ENCODE assay signal across 19 cellular contexts in the genomic region with DNA sequence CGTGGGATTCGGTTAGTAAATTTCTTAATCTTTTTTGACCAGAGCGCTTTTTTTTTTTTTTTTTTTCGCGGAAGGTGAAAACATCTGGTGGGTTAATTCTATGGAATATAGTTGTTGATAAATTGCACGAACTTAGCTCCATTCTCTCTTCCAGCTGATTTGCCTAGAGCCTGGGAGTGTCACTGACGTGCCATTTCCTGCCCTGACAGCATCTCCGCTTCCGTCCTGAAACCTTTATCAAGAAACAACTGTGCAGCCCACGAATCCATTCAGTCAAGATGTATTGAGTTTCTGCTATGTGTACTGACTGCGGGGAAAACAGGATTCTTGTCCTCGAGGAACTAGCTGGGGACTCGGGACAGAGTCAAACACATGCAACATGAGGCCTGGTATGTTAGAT. TPM values are rescaled to one million over a fixed set of nuclear protein-coding genes. Genes with fewer than 3 reads are reported as not detected.
DNase-seq lines count a peak whose midpoint lies in the region; ATAC-seq and TF ChIP-seq lines count a peak whose summit lies in the region.
"Had no signal": no experiment of that assay in that cellular context is flagged by ENCODE, and none has a peak within 500 bp of the region (broad histone marks: within the 10 kb centered on the region; RNA-seq: fewer than 3 reads in every experiment).

No MANE protein-coding gene starts in this region.

- TF ChIP-seq CTCF in MCF 10A (IDR thresholded peaks at IDR 0.05; ENCODE audit: unreplicated experiment) (no peak), breast epithelium (IDR thresholded peaks at IDR 0.05) (no peak), cardiac fibroblast (IDR thresholded peaks at IDR 0.05; ENCODE audit: low read depth, low read length) (no peak)

- H3K27me3 Mint-ChIP-seq in MCF 10A (ENCODE audit: insufficient read depth, unreplicated experiment), result peaks cover 37% of the 10 kb centered on the region
- H3K27me3 Mint-ChIP-seq: memory B cell had no signal

- no peaks in the 10 kb centered on the region for H3K4me1 ChIP-seq in breast epithelium
- peaks cover 2 to 13% (median 10%) of the 10 kb centered on the region in 5 donors for H3K4me1 ChIP-seq in subcutaneous abdominal adipose tissue (ENCODE audit: control insufficient read depth in 5 of 5, insufficient read depth in 5 of 5, low read length in 5 of 5)
- H3K4me1 ChIP-seq: body of pancreas, pancreas had no signal

- no peaks in the 10 kb centered on the region for H3K36me3 Mint-ChIP-seq in MCF 10A (ENCODE audit: insufficient read depth, unreplicated experiment)
- H3K36me3 Mint-ChIP-seq: memory B cell; stimulated activated effector memory CD8-positive, alpha-beta T cell treated with anti-CD3 and anti-CD28 coated beads, Interleukin-12 subunit alpha, Interleukin-12 subunit beta, amount 100 ng/mL, for 72 hours had no signal

- no peak overlapping the region for H3K9ac ChIP-seq in subcutaneous abdominal adipose tissue (ENCODE audit: low read length in 5 of 5)

- POLR2A ChIA-PET in MCF 10A (lab: Yijun Ruan, JAX), result interaction anchor here (0.6 to 2.2 kb wide), 28 partner anchors 9 to 416 kb away, joined by 3 to 15 read pairs (median 4); a partner anchor contains a TSS

- H3K9me3 ChIP-seq in breast epithelium, result no peaks in the 10 kb centered on the region
- no peaks in the 10 kb centered on the region for H3K9me3 ChIP-seq in subcutaneous abdominal adipose tissue (ENCODE audit: control insufficient read depth in 5 of 5, low read length in 5 of 5)
- H3K9me3 ChIP-seq: body of pancreas, MG63, pancreas, vagina had no signal

- ATAC-seq in left lobe of liver (peak; percentile 10), HG03159 (IDR thresholded peaks at IDR 0.05; ENCODE audit: unreplicated experiment) (no peak)
- ATAC-seq: stimulated activated effector memory CD8-positive, alpha-beta T cell treated with anti-CD3 and anti-CD28 coated beads, Interleukin-12 subunit alpha, Interleukin-12 subunit beta, amount 100 ng/mL, for 72 hours had no signal

- DNase-seq in MCF 10A (ENCODE audit: unreplicated experiment) (peak; percentile 12), breast epithelium (ENCODE audit: low spot score in 2 of 2) (no peak), cardiac fibroblast (ENCODE audit: low read depth in 2 of 2) (peak; percentile 19 to 73), left lobe of liver (ENCODE audit: low spot score) (no peak), NCI-H128 (lab: John Stamatoyannopoulos, UW; ENCODE audit: unreplicated experiment) (no peak), NCI-H1436 treated with DMSO at 0.1 percent for 48 hours (lab: John Stamatoyannopoulos, UW) (no peak)
- DNase-seq: activated effector memory CD4-positive, alpha-beta T cell treated with anti-CD3 and anti-CD28 coated beads, Interleukin-2, amount 50 U/mL, for 16 hours; DMS53; stimulated activated CD4-positive, alpha-beta T cell treated with anti-CD3 and anti-CD28 coated beads, Interleukin-2, amount 100 ng/mL, for 48 hours had no signal

- H3K27ac ChIP-seq in breast epithelium (peak overlapping the region in 1 of 2 donors; percentile 69), subcutaneous abdominal adipose tissue (ENCODE audit: low read depth, low read length) (peak overlapping the region; percentile 52)
- H3K27ac ChIP-seq: body of pancreas, pancreas, vagina had no signal

- BruUV-seq in MCF 10A (replicated peaks; lab: Mats Ljungman, UMichigan), result no TSS peak

- intact Hi-C loops in MCF 10A (cut with micrococcal nuclease), result loop anchor here (10.0 kb wide), 1 partner anchor 109 kb away; no protein-coding TSS in a partner anchor
- intact Hi-C loops in breast epithelium (cut with DNase I; ENCODE audit: low total_unique reads), result loop anchor here (5.0 kb wide), 1 partner anchor 886 kb away; no protein-coding TSS in a partner anchor

- no peaks in the 10 kb centered on the region for H3K36me3 ChIP-seq in breast epithelium
- no peaks in the 10 kb centered on the region for H3K36me3 ChIP-seq in subcutaneous abdominal adipose tissue (ENCODE audit: control insufficient read depth in 5 of 5, insufficient read depth in 5 of 5, low read length in 5 of 5)
- H3K36me3 ChIP-seq: MG63, pancreas, vagina had no signal

- H3K27ac Mint-ChIP-seq in MCF 10A (ENCODE audit: low read depth, unreplicated experiment), result no peak overlapping the region
- H3K27ac Mint-ChIP-seq: memory B cell; stimulated activated effector memory CD8-positive, alpha-beta T cell treated with anti-CD3 and anti-CD28 coated beads, Interleukin-12 subunit alpha, Interleukin-12 subunit beta, amount 100 ng/mL, for 72 hours had no signal

- H3K4me3 ChIP-seq in breast epithelium (no peak overlapping the region), cardiac fibroblast (replicated peaks in 1 of 2; ENCODE audit: low read depth in 2 of 2, low read length in 2 of 2) (no peak overlapping the region), subcutaneous abdominal adipose tissue (ENCODE audit: low read depth in 1 of 5, low read length in 5 of 5) (no peak overlapping the region)
- H3K4me3 ChIP-seq: body of pancreas, MG63, pancreas, vagina had no signal

- H3K4me3 Mint-ChIP-seq in MCF 10A (ENCODE audit: unreplicated experiment), result no peak overlapping the region
- H3K4me3 Mint-ChIP-seq: memory B cell; stimulated activated effector memory CD8-positive, alpha-beta T cell treated with anti-CD3 and anti-CD28 coated beads, Interleukin-12 subunit alpha, Interleukin-12 subunit beta, amount 100 ng/mL, for 72 hours had no signal

- no peak for TF ChIP-seq POLR2A in breast epithelium (IDR thresholded peaks at IDR 0.05)

- H3K4me1 Mint-ChIP-seq in MCF 10A (ENCODE audit: insufficient read depth, unreplicated experiment), result peaks cover 17% of the 10 kb centered on the region
- H3K4me1 Mint-ChIP-seq: stimulated activated effector memory CD8-positive, alpha-beta T cell treated with anti-CD3 and anti-CD28 coated beads, Interleukin-12 subunit alpha, Interleukin-12 subunit beta, amount 100 ng/mL, for 72 hours had no signal

- CTCF ChIA-PET in MCF 10A (lab: Yijun Ruan, JAX), result interaction anchor here (0.5 to 2.9 kb wide), 77 partner anchors 9 to 850 kb away, joined by 3 to 49 read pairs (median 4); a partner anchor contains a TSS

- H3K27me3 ChIP-seq in breast epithelium (no peaks in the 10 kb centered on the region), subcutaneous abdominal adipose tissue (ENCODE audit: control insufficient read depth in 5 of 5, insufficient read depth in 4 of 5, low read length in 5 of 5) (no peaks in the 10 kb centered on the region)
- H3K27me3 ChIP-seq: body of pancreas, MG63, pancreas, vagina had no signal

- H3K9me3 Mint-ChIP-seq in MCF 10A (ENCODE audit: unreplicated experiment), result no peaks in the 10 kb centered on the region
- H3K9me3 Mint-ChIP-seq: memory B cell; stimulated activated effector memory CD8-positive, alpha-beta T cell treated with anti-CD3 and anti-CD28 coated beads, Interleukin-12 subunit alpha, Interleukin-12 subunit beta, amount 100 ng/mL, for 72 hours had no signal

RNA-seq across cellular contexts. Expression of a gene that starts 59.5 kb away (rescaled TPM):
- total RNA-seq in MCF 10A (2022), result not detected in 2 replicates
- not detected for total RNA-seq in breast epithelium
- 0.25 TPM for total RNA-seq in left lobe of liver
- total RNA-seq: H4; T-helper 2 cell treated with Interferon-gamma antibody and Interleukin-4, amounts not matched to agents 100 ng/mL and 5 ng/mL, for 36 hours had no signal

Comparison
In these comparisons a context has a peak if more than half of its experiments do, and no peak if none do; other contexts are left out.
1. DNase-seq: peak in MCF 10A (single experiment) and cardiac fibroblast (2 of 2); none in breast epithelium (0 of 2), left lobe of liver (single experiment), NCI-H128 (single experiment) and NCI-H1436 treated with DMSO at 0.1 percent for 48 hours (single experiment).